In the genomic region with DNA sequence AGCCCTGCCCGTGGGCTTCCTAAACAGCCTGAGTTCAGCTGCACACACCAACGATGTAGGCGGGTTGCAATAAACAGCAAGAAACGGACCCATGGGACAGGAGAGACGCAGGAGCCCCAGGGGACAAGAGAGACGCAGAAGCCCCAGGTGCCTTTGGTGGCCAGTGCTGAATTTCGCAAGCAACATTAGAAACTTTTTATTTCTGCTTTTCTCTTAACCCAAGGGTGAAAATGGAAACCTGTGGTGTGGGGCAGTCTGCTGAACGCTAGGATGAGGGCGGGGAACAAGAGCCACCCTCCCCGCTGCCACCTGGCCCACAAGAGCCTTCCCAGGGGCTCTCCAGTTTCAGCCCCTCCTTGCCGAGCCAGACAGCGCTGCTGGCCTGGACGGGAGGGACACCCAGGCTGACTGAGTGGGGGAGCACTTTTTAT, we compare ENCODE assay signal across 10 cellular contexts. TPM values are rescaled to one million over a fixed set of nuclear protein-coding genes. Genes with fewer than 3 reads are reported as not detected.
DNase-seq lines count a peak whose midpoint lies in the region; ATAC-seq, FAIRE-seq and TF ChIP-seq lines count a peak whose summit lies in the region.
"Had no signal": no experiment of that assay in that cellular context is flagged by ENCODE, and none has a peak within 500 bp of the region (broad histone marks: within the 10 kb centered on the region; RNA-seq: fewer than 3 reads in every experiment).

No MANE protein-coding gene starts in this region.

- peaks cover 0 to 49% (median 11%) of the 10 kb centered on the region in 6 donors for H3K36me3 ChIP-seq in spleen
- H3K36me3 ChIP-seq in brain microvascular endothelial cell (replicated peaks): peaks cover 8% of the 10 kb centered on the region

- H3K27me3 ChIP-seq in spleen (replicated peaks in 1 of 7) (peaks cover 0 to 9% (median 0%) of the 10 kb centered on the region in 7 donors), brain microvascular endothelial cell (replicated peaks) (no peaks in the 10 kb centered on the region)

- H3K27ac Mint-ChIP-seq in activated T-cell treated with anti-CD3 and anti-CD28 coated beads, Interleukin-2, amount 50 U/mL, for 24 hours: peak overlapping the region; percentile 52
- no peak overlapping the region for H3K27ac Mint-ChIP-seq in osteocyte (ENCODE audit: unreplicated experiment)

- no peak for DNase-seq in activated T-cell treated with anti-CD3 and anti-CD28 coated beads, Interleukin-2, amount 50 U/mL, for 24 hours
- no peak for DNase-seq in activated T-cell treated with anti-CD3 and anti-CD28 coated beads, Interleukin-2, amount 50 U/mL, for 48 hours
- DNase-seq in NAMALWA (ENCODE audit: low spot score) (peak; percentile 99), spleen (peak; percentile 85), brain microvascular endothelial cell (no peak), frontal cortex (ENCODE audit: low spot score in 2 of 2) (no peak), osteocyte (ENCODE audit: extremely low spot score, unreplicated experiment) (no peak)

- ATAC-seq in HG02798 (IDR thresholded peaks at IDR 0.05; ENCODE audit: poor library complexity, unreplicated experiment): peak; percentile 65
- ATAC-seq: right cardiac atrium had no signal

- peaks cover 29 to 70% (median 60%) of the 10 kb centered on the region in 6 donors for H3K4me1 ChIP-seq in spleen

- 43 to 68% (median 49%) methylated on average over 13 of the region's 13 CpGs for WGBS in spleen, 5 donors

- H3K9me3 Mint-ChIP-seq in activated T-cell treated with anti-CD3 and anti-CD28 coated beads, Interleukin-2, amount 50 U/mL, for 24 hours: no peaks in the 10 kb centered on the region
- H3K9me3 Mint-ChIP-seq in osteocyte (ENCODE audit: unreplicated experiment): no peaks in the 10 kb centered on the region

- peak overlapping the region in 5 of 8 donors; percentile 29 to 73 (median 49) for H3K27ac ChIP-seq in spleen
- no peak overlapping the region for H3K27ac ChIP-seq in brain microvascular endothelial cell

- no peak overlapping the region for H3K4me3 Mint-ChIP-seq in activated T-cell treated with anti-CD3 and anti-CD28 coated beads, Interleukin-2, amount 50 U/mL, for 24 hours
- H3K4me3 Mint-ChIP-seq in osteocyte (ENCODE audit: unreplicated experiment): no peak overlapping the region

- peaks cover 22% of the 10 kb centered on the region for H3K4me1 Mint-ChIP-seq in activated T-cell treated with anti-CD3 and anti-CD28 coated beads, Interleukin-2, amount 50 U/mL, for 24 hours (ENCODE audit: low read depth)
- H3K4me1 Mint-ChIP-seq in osteocyte (ENCODE audit: unreplicated experiment): peaks cover 19% of the 10 kb centered on the region

- H3K4me3 ChIP-seq in spleen: peak overlapping the region in 1 of 8 donors; percentile 0
- no peak overlapping the region for H3K4me3 ChIP-seq in brain microvascular endothelial cell (ENCODE audit: low read depth, low read length)

- TF ChIP-seq CTCF in spleen (IDR thresholded peaks at IDR 0.05 in 8 of 11, conservative IDR thresholded peaks at IDR 0.05 in 3 of 11) (no peak), brain microvascular endothelial cell (IDR thresholded peaks at IDR 0.05; ENCODE audit: low read depth, low read length, missing control alignments) (no peak), osteocyte (IDR thresholded peaks at IDR 0.05) (no peak)

- intact Hi-C loops in spleen (cut with DNase I; ENCODE audit: low total_unique reads): no loop called here

- H3K27me3 Mint-ChIP-seq in activated T-cell treated with anti-CD3 and anti-CD28 coated beads, Interleukin-2, amount 50 U/mL, for 24 hours: no peaks in the 10 kb centered on the region
- H3K27me3 Mint-ChIP-seq in osteocyte (ENCODE audit: unreplicated experiment): no peaks in the 10 kb centered on the region

- H3K9me3 ChIP-seq in spleen: peaks cover 0 to 16% (median 4%) of the 10 kb centered on the region in 8 donors

- no peak for TF ChIP-seq POLR2A in spleen (IDR thresholded peaks at IDR 0.05)

- FAIRE-seq in frontal cortex (lab: Jason Lieb, UNC): no peak

- H3K36me3 Mint-ChIP-seq in activated T-cell treated with anti-CD3 and anti-CD28 coated beads, Interleukin-2, amount 50 U/mL, for 24 hours (ENCODE audit: low read depth): peaks cover 40% of the 10 kb centered on the region
- peaks cover 9% of the 10 kb centered on the region for H3K36me3 Mint-ChIP-seq in osteocyte (ENCODE audit: unreplicated experiment)

- in situ Hi-C loops in brain microvascular endothelial cell (cut with HindIII; ENCODE audit: low pct_ligation_motif_present, low sequenced_read_pairs): no loop called here

RNA-seq across cellular contexts. Expression of gene GPR146, which starts 20.0 kb away (rescaled TPM):
- total RNA-seq in spleen (10 to 100 TPM in 5 of 7 donors, 1 to 10 TPM in 2; 7.1 to 19.2 (median 13.3) TPM), frontal cortex (0.82 TPM), osteocyte (1.9 and 2.8 TPM in 2 replicates)
- polyA plus RNA-seq in spleen: 1 to 10 TPM; 3.9 to 7.3 (median 5.0) TPM

RNA-seq across cellular contexts. Expression of gene CYP2W1, which starts 41.4 kb away (rescaled TPM):
- total RNA-seq in spleen (1 to 10 TPM in 1 of 7 donors, under 1 TPM in 4, not detected in 2; 0.13 to 1.2 (median 0.51) TPM), frontal cortex (not detected), osteocyte (not detected in 2 replicates)
- polyA plus RNA-seq in spleen: under 1 TPM; 0.05 to 0.80 (median 0.28) TPM
- total RNA-seq: M059J, right cardiac atrium had no signal
- polyA plus RNA-seq: right cardiac atrium had no signal

RNA-seq across cellular contexts. Expression of gene COX19, which starts 49.0 kb away (rescaled TPM):
- total RNA-seq in spleen: 10 to 100 TPM; 12.4 to 29.1 (median 18.9) TPM
- 1 to 10 TPM; 7.1 to 8.9 (median 7.2) TPM for polyA plus RNA-seq in spleen
- 13.9 TPM for total RNA-seq in frontal cortex
- total RNA-seq in osteocyte: 11.2 and 11.4 TPM in 2 replicates

Comparison
In these comparisons a context has a peak if more than half of its experiments do, and no peak if none do; other contexts are left out.
1. DNase-seq: peak in NAMALWA (single experiment) and spleen (single experiment); none in activated T-cell treated with anti-CD3 and anti-CD28 coated beads, Interleukin-2, amount 50 U/mL, for 24 hours (single experiment), activated T-cell treated with anti-CD3 and anti-CD28 coated beads, Interleukin-2, amount 50 U/mL, for 48 hours (0 of 2), brain microvascular endothelial cell (single experiment), frontal cortex (0 of 2) and osteocyte (single experiment).